28 cellular contexts compared by ENCODE assay signal in the genomic region with DNA sequence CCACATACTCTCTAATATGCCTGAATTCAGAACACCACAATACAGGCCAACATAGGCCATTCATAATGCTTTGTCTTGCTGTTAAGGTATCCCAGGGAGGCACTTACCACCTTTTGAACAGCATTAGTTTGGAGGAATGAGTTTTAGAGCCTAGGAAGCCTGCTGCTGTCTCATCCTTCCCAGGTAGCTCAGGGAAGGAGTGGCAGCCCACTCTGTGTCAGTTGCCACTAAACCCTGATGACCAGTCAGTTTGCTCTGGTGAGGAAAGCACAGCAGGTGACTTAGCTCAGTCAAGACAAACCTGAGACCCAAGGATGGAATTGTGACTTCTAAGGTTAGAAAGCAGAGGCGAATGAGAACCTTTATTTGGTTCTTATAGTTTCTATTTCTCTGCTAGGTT.
"Had no signal": no experiment of that assay in that cellular context is flagged by ENCODE, and none has a peak within 500 bp of the region (broad histone marks: within the 10 kb centered on the region; RNA-seq: fewer than 3 reads in every experiment).

No MANE protein-coding gene starts in this region.

- H3K27ac Mint-ChIP-seq: effector memory CD8-positive, alpha-beta T cell; memory B cell; mesothelial cell of epicardium; naive B cell; natural killer cell treated with Interleukin-12 subunit alpha and Interleukin-12 subunit beta and Interleukin-15 and Interleukin-18, amount 100 ng/mL, for 72 hours; stimulated activated effector memory CD8-positive, alpha-beta T cell treated with anti-CD3 and anti-CD28 coated beads, Interleukin-12 subunit alpha, Interleukin-12 subunit beta, amount 100 ng/mL, for 72 hours had no signal

- H3K27me3 ChIP-seq: right atrium auricular region, stomach, testis, tibial artery, upper lobe of left lung had no signal

- DNase-seq: cortex of kidney; effector memory CD8-positive, alpha-beta T cell; hypothalamus; kidney; mucosa of descending colon; naive B cell; nucleus accumbens; stimulated activated CD4-positive, alpha-beta T cell treated with anti-CD3 and anti-CD28 coated beads, Interleukin-12 subunit alpha, Interleukin-12 subunit beta, amount 100 ng/mL, for 4 hours; stimulated activated CD4-positive, alpha-beta T cell treated with anti-CD3 and anti-CD28 coated beads, Interleukin-1b, Interleukin-23, amount 100 ng/mL, for 48 hours; stimulated activated CD4-positive, alpha-beta T cell treated with anti-CD3 and anti-CD28 coated beads, Interleukin-4, amount 100 ng/mL, for 24 hours; stimulated activated naive CD4-positive, alpha-beta T cell treated with Interleukin-2 at 50 U/mL for 16 hours; stomach; testis; tibial artery; upper lobe of left lung had no signal

- H3K4me3 ChIP-seq: lung, mucosa of descending colon, prostate gland, right atrium auricular region, smooth muscle cell, stomach, testis, tibial artery, upper lobe of left lung had no signal

- H3K36me3 Mint-ChIP-seq: memory B cell; mesothelial cell of epicardium; naive B cell; natural killer cell treated with Interleukin-12 subunit alpha and Interleukin-12 subunit beta and Interleukin-15 and Interleukin-18, amount 100 ng/mL, for 72 hours; stimulated activated effector memory CD8-positive, alpha-beta T cell treated with anti-CD3 and anti-CD28 coated beads, Interleukin-12 subunit alpha, Interleukin-12 subunit beta, amount 100 ng/mL, for 72 hours had no signal

- H3K27ac ChIP-seq: prostate gland, right atrium auricular region, stomach, testis, tibial artery, upper lobe of left lung had no signal

- H3K4me3 Mint-ChIP-seq: effector memory CD8-positive, alpha-beta T cell; memory B cell; mesothelial cell of epicardium; naive B cell; natural killer cell treated with Interleukin-12 subunit alpha and Interleukin-12 subunit beta and Interleukin-15 and Interleukin-18, amount 100 ng/mL, for 72 hours; neural crest cell; stimulated activated effector memory CD8-positive, alpha-beta T cell treated with anti-CD3 and anti-CD28 coated beads, Interleukin-12 subunit alpha, Interleukin-12 subunit beta, amount 100 ng/mL, for 72 hours had no signal

- H3K27me3 Mint-ChIP-seq: effector memory CD8-positive, alpha-beta T cell; memory B cell; naive B cell; natural killer cell treated with Interleukin-12 subunit alpha and Interleukin-12 subunit beta and Interleukin-15 and Interleukin-18, amount 100 ng/mL, for 72 hours had no signal

- H3K4me2 ChIP-seq: smooth muscle cell had no signal

- H3K9me3 Mint-ChIP-seq: effector memory CD8-positive, alpha-beta T cell; memory B cell; mesothelial cell of epicardium had no signal

- H3K4me1 Mint-ChIP-seq: memory B cell; naive B cell; stimulated activated effector memory CD8-positive, alpha-beta T cell treated with anti-CD3 and anti-CD28 coated beads, Interleukin-12 subunit alpha, Interleukin-12 subunit beta, amount 100 ng/mL, for 72 hours had no signal

- H3K9me3 ChIP-seq: mucosa of descending colon, prostate gland, right atrium auricular region, stomach, testis, tibial artery, upper lobe of left lung had no signal

- H3K4me1 ChIP-seq: prostate gland, right atrium auricular region, stomach, tibial artery, upper lobe of left lung had no signal

- ATAC-seq: effector memory CD8-positive, alpha-beta T cell; left lobe of liver; mucosa of descending colon; natural killer cell treated with Interleukin-12 subunit alpha and Interleukin-12 subunit beta and Interleukin-15 and Interleukin-18, amount 100 ng/mL, for 72 hours; sciatic nerve; stimulated activated effector memory CD8-positive, alpha-beta T cell treated with anti-CD3 and anti-CD28 coated beads, Interleukin-12 subunit alpha, Interleukin-12 subunit beta, amount 100 ng/mL, for 72 hours had no signal

- H3K36me3 ChIP-seq: prostate gland, right atrium auricular region, stomach, tibial artery, upper lobe of left lung had no signal

- FAIRE-seq: frontal cortex, kidney, urothelium cell line had no signal
